ENCODE assay signal across 12 cellular contexts in the genomic region with DNA sequence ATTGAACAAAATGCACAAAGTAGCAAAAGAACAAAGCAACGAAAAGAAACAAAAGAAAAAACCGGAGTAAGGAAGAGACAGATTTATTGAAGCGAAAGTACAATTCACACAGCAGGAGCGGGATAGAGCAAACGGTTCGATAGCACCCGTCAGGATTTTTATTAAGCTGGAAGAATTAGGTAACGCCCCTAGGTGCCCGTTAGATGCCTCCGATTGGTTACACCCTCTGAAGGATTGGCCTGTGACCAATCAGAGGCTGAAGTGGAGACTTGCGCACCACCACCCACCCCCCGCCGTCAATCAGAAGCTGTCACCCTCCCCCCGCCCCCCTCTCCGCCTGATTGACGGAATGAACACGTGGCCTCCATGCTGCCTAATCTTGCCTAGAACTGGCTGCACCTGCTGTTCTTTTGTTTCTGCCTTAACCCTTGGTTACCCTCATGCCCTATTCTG. TPM values are rescaled to one million over a fixed set of nuclear protein-coding genes. Genes with fewer than 3 reads are reported as not detected.
DNase-seq lines count a peak whose midpoint lies in the region; ATAC-seq and TF ChIP-seq lines count a peak whose summit lies in the region.
"Had no signal": no experiment of that assay in that cellular context is flagged by ENCODE, and none has a peak within 500 bp of the region (broad histone marks: within the 10 kb centered on the region; RNA-seq: fewer than 3 reads in every experiment).

No MANE protein-coding gene starts in this region.

- H3K27ac Mint-ChIP-seq in endothelial cell (ENCODE audit: unreplicated experiment): no peak overlapping the region

- no peaks in the 10 kb centered on the region for H3K9me3 ChIP-seq in sigmoid colon
- no peaks in the 10 kb centered on the region for H3K9me3 ChIP-seq in left ventricle myocardium inferior (replicated peaks)

- no peak for TF ChIP-seq POLR2A in sigmoid colon (IDR thresholded peaks at IDR 0.05)

- H3K27me3 ChIP-seq in sigmoid colon (no peaks in the 10 kb centered on the region), left ventricle myocardium inferior (ENCODE audit: low read depth) (peaks cover under 1% of the 10 kb centered on the region)

- no peaks in the 10 kb centered on the region for H3K27me3 Mint-ChIP-seq in activated T-cell treated with anti-CD3 and anti-CD28 coated beads, Interleukin-2, amount 50 U/mL, for 4 hours (ENCODE audit: low read depth)
- H3K27me3 Mint-ChIP-seq in endothelial cell (ENCODE audit: unreplicated experiment): peaks cover 3% of the 10 kb centered on the region

- H3K36me3 Mint-ChIP-seq in activated T-cell treated with anti-CD3 and anti-CD28 coated beads, Interleukin-2, amount 50 U/mL, for 4 hours (ENCODE audit: insufficient read depth): peaks cover 4% of the 10 kb centered on the region
- no peaks in the 10 kb centered on the region for H3K36me3 Mint-ChIP-seq in endothelial cell (ENCODE audit: low read depth, unreplicated experiment)

- 87 to 90% methylated on average over 17 of the region's 17 CpGs for WGBS in sigmoid colon, 2 donors

- H3K27ac ChIP-seq in sigmoid colon: no peak overlapping the region
- no peak overlapping the region for H3K27ac ChIP-seq in left ventricle myocardium inferior (replicated peaks)

- H3K4me1 ChIP-seq in sigmoid colon (peaks cover 0 to 15% (median 4%) of the 10 kb centered on the region in 4 donors), left ventricle myocardium inferior (peaks cover 19% of the 10 kb centered on the region)

- TF ChIP-seq CTCF in choroid plexus epithelial cell (conservative IDR thresholded peaks at IDR 0.05; ENCODE audit: low read depth, low read length) (no peak), sigmoid colon (IDR thresholded peaks at IDR 0.05) (no peak), endothelial cell (IDR thresholded peaks at IDR 0.05; ENCODE audit: unreplicated experiment) (no peak), left ventricle myocardium inferior (IDR thresholded peaks at IDR 0.05; ENCODE audit: borderline replicate concordance) (no peak)

- H3K4me3 Mint-ChIP-seq in activated T-cell treated with anti-CD3 and anti-CD28 coated beads, Interleukin-2, amount 50 U/mL, for 4 hours: peak overlapping the region; percentile 62
- no peak overlapping the region for H3K4me3 Mint-ChIP-seq in endothelial cell (ENCODE audit: unreplicated experiment)

- peaks cover 19% of the 10 kb centered on the region for H3K4me1 Mint-ChIP-seq in activated T-cell treated with anti-CD3 and anti-CD28 coated beads, Interleukin-2, amount 50 U/mL, for 4 hours (ENCODE audit: low read depth)
- H3K4me1 Mint-ChIP-seq in endothelial cell (ENCODE audit: unreplicated experiment): peaks cover 9% of the 10 kb centered on the region

- no peaks in the 10 kb centered on the region for H3K9me3 Mint-ChIP-seq in activated T-cell treated with anti-CD3 and anti-CD28 coated beads, Interleukin-2, amount 50 U/mL, for 4 hours
- H3K9me3 Mint-ChIP-seq in endothelial cell (ENCODE audit: unreplicated experiment): no peaks in the 10 kb centered on the region

- DNase-seq in activated T-cell treated with anti-CD3 and anti-CD28 coated beads, Interleukin-2, amount 50 U/mL, for 4 hours: no peak
- DNase-seq in activated T-cell treated with anti-CD3 and anti-CD28 coated beads for 4 hours (no peak), NCI-H2196 (lab: John Stamatoyannopoulos, UW; ENCODE audit: unreplicated experiment) (peak; percentile 91), choroid plexus epithelial cell (ENCODE audit: low read depth) (peak; percentile 8), retina (peak; percentile 2), sigmoid colon (no peak), endothelial cell (ENCODE audit: low spot score) (no peak), left ventricle myocardium inferior (no peak)
- DNase-seq: AML-193 had no signal

- no peak for TF ChIP-seq EP300 in sigmoid colon (IDR thresholded peaks at IDR 0.05)

- H3K4me3 ChIP-seq in choroid plexus epithelial cell (ENCODE audit: low read depth, low read length) (no peak overlapping the region), sigmoid colon (no peak overlapping the region), left ventricle myocardium inferior (no peak overlapping the region)

- intact Hi-C loops in sigmoid colon (cut with DNase I): no loop called here
- intact Hi-C loops in left ventricle myocardium inferior (cut with micrococcal nuclease): no loop called here

- no peak for ATAC-seq in activated T-cell treated with anti-CD3 and anti-CD28 coated beads, Interleukin-2, amount 50 U/mL, for 4 hours

- peaks cover 0 to 5% (median 0%) of the 10 kb centered on the region in 4 donors for H3K36me3 ChIP-seq in sigmoid colon
- H3K36me3 ChIP-seq in left ventricle myocardium inferior: peaks cover 9% of the 10 kb centered on the region

RNA-seq across cellular contexts. Expression of gene OCM2, which starts 16.8 kb away (rescaled TPM):
- not detected for total RNA-seq in activated T-cell treated with anti-CD3 and anti-CD28 coated beads, Interleukin-2, amount 50 U/mL, for 4 hours
- not detected for total RNA-seq in sigmoid colon
- polyA plus RNA-seq in sigmoid colon: not detected
- total RNA-seq in endothelial cell (ENCODE audit: unreplicated experiment): not detected
- total RNA-seq in left ventricle myocardium inferior: not detected
- total RNA-seq: fibroblast of villous mesenchyme, renal cortical epithelial cell, temporal lobe had no signal

Comparison
In these comparisons a context has a peak if more than half of its experiments do, and no peak if none do; other contexts are left out.
1. DNase-seq: peak in NCI-H2196 (single experiment), choroid plexus epithelial cell (single experiment) and retina (single experiment); none in activated T-cell treated with anti-CD3 and anti-CD28 coated beads, Interleukin-2, amount 50 U/mL, for 4 hours (single experiment), activated T-cell treated with anti-CD3 and anti-CD28 coated beads for 4 hours (single experiment), sigmoid colon (single experiment), endothelial cell (single experiment) and left ventricle myocardium inferior (single experiment).